2 cellular contexts compared by ENCODE assay signal in genomic region chr14:49895480-49895879, GRCh38.
TF ChIP-seq lines count a peak whose summit lies in the region.

No MANE protein-coding gene starts in this region.

TF ChIP-seq in IMR-90, 13 proteins besides CTCF, POLR2A, EP300 and RAD21:
- TF ChIP-seq MXI1 (IDR thresholded peaks at IDR 0.05; ENCODE audit: borderline replicate concordance, low read depth, low read length) (no peak), FOS (IDR thresholded peaks at IDR 0.05; ENCODE audit: low read depth, low read length) (no peak), RCOR1 (IDR thresholded peaks at IDR 0.05; ENCODE audit: insufficient replicate concordance, low read length) (no peak), SMC3 (IDR thresholded peaks at IDR 0.05; ENCODE audit: low read depth, low read length) (no peak), CEBPB (IDR thresholded peaks at IDR 0.05; ENCODE audit: low read depth, low read length) (no peak), CHD1 (IDR thresholded peaks at IDR 0.05; ENCODE audit: low read depth, low read length) (no peak), ELK1 (IDR thresholded peaks at IDR 0.05; ENCODE audit: borderline replicate concordance, low read depth, low read length) (no peak), RFX5 (IDR thresholded peaks at IDR 0.05; ENCODE audit: low read depth, low read length) (no peak), MAZ (IDR thresholded peaks at IDR 0.05; ENCODE audit: borderline replicate concordance, low read depth, low read length) (no peak), USF2 (IDR thresholded peaks at IDR 0.05; ENCODE audit: low read depth, low read length) (no peak), MAFK (IDR thresholded peaks at IDR 0.05; ENCODE audit: low read depth, low read length) (no peak), NFE2L2 (IDR thresholded peaks at IDR 0.05; ENCODE audit: low read depth, low read length) (no peak), BHLHE40 (IDR thresholded peaks at IDR 0.05; ENCODE audit: low read depth, low read length) (no peak)

TF ChIP-seq in GM12878, 131 proteins besides CTCF, POLR2A, EP300 and RAD21:
- TF ChIP-seq RCOR1 (conservative IDR thresholded peaks at IDR 0.05; ENCODE audit: low read depth, low read length) (no peak), MTA3 (IDR thresholded peaks at IDR 0.05; ENCODE audit: borderline replicate concordance, low read length) (no peak; the same call in 1 of the 2 replicates), ZNF24 (IDR thresholded peaks at IDR 0.05) (peak; percentile 95), ZBTB4 (CRISPR knock-in tag; IDR thresholded peaks at IDR 0.05) (no peak), RELB (IDR thresholded peaks at IDR 0.05; ENCODE audit: low read depth) (no peak; the same call in 1 of the 2 replicates), POLR2AphosphoS5 (IDR thresholded peaks at IDR 0.05; ENCODE audit: low read length) (no peak), ZNF384 (IDR thresholded peaks at IDR 0.05; ENCODE audit: borderline replicate concordance, low read depth, low read length) (no peak), IRF4 (IDR thresholded peaks at IDR 0.05; ENCODE audit: low read depth, low read length) (no peak)
